ENCODE assay signal across 21 cellular contexts in genomic region chr10:75857269-75857846, GRCh38.
DNase-seq lines count a peak whose midpoint lies in the region; TF ChIP-seq lines count a peak whose summit lies in the region.
"Had no signal": no experiment of that assay in that cellular context is flagged by ENCODE, and none has a peak within 500 bp of the region (broad histone marks: within the 10 kb centered on the region; RNA-seq: fewer than 3 reads in every experiment).

No MANE protein-coding gene starts in this region.

- WGBS in suprapubic skin, result 76% methylated on average over 5 of the region's 5 CpGs

- H3K27me3 ChIP-seq in H7 (ENCODE audit: control insufficient read depth, insufficient read depth, low read length) (no peaks in the 10 kb centered on the region), osteoblast (ENCODE audit: insufficient read depth, low read length) (no peaks in the 10 kb centered on the region), suprapubic skin (no peaks in the 10 kb centered on the region)
- H3K27me3 ChIP-seq: SJCRH30 had no signal

- H4K20me1 ChIP-seq in osteoblast (ENCODE audit: insufficient read depth, low read length), result no peaks in the 10 kb centered on the region

- TF ChIP-seq EP300 in suprapubic skin (IDR thresholded peaks at IDR 0.05), result no peak

- H3K4me3 ChIP-seq in H7 (ENCODE audit: insufficient read depth, low read depth, low read length) (no peak overlapping the region), osteoblast (ENCODE audit: insufficient read depth, low read length) (no peak overlapping the region), suprapubic skin (no peak overlapping the region)
- H3K4me3 ChIP-seq: A549, GM23248, SJCRH30 had no signal

- in situ Hi-C loops in GM13977 (cut with MboI; ENCODE audit: low pct_unique_long_range_greater_than_20kb, low sequenced_read_pairs, unreplicated experiment), result no loop called here

- peak; percentile 42 for DNase-seq in H7
- peak; percentile 30 for DNase-seq in NCI-H526 treated with DMSO at 0.1 percent for 48 hours (lab: John Stamatoyannopoulos, UW)
- DNase-seq in iPS DF 19.7 (ENCODE audit: low read depth, low spot score), result peak; percentile 50
- peak; percentile 27 for DNase-seq in osteoblast (ENCODE audit: insufficient read length, low spot score, missing footprints)
- DNase-seq in NOMO-1 treated with dmso at 0.1 percent for 144 hours (lab: John Stamatoyannopoulos, UW; ENCODE audit: unreplicated experiment), result no peak
- DNase-seq in GM13977 (ENCODE audit: low spot score), result no peak
- no peak for DNase-seq in suprapubic skin (ENCODE audit: low spot score in 2 of 2)
- DNase-seq: EL; GM23248; KBM-7; MM.1S; NCI-H1048; NCI-H1417 treated with DMSO at 0.1 percent for 48 hours; NCI-H187; NCI-H446 treated with DMSO at 0.1 percent for 48 hours; NCI-H748 treated with DMSO at 0.1 percent for 48 hours; NK-92 treated with Interleukin-12 subunit alpha and Interleukin-12 subunit beta, amount 100 ng/mL, for 24 hours; OCI-M1; SJCRH30; T-helper 1 cell had no signal

- H3K36me3 ChIP-seq in H7 (replicated peaks; ENCODE audit: control insufficient read depth, insufficient read depth, low read length) (no peaks in the 10 kb centered on the region), osteoblast (ENCODE audit: insufficient read depth, low read length) (no peaks in the 10 kb centered on the region), suprapubic skin (no peaks in the 10 kb centered on the region)
- H3K36me3 ChIP-seq: SJCRH30 had no signal

- H3K79me2 ChIP-seq in osteoblast (ENCODE audit: insufficient read depth, low read length), result no peaks in the 10 kb centered on the region

- H3K4me1 ChIP-seq in osteoblast (ENCODE audit: insufficient read depth, low read length) (no peaks in the 10 kb centered on the region), suprapubic skin (no peaks in the 10 kb centered on the region)
- H3K4me1 ChIP-seq: A549, SJCRH30 had no signal

- H3K9me3 ChIP-seq in osteoblast (ENCODE audit: low read depth, low read length) (no peaks in the 10 kb centered on the region), suprapubic skin (no peaks in the 10 kb centered on the region)
- H3K9me3 ChIP-seq: A549, SJCRH30 had no signal

- H3K27ac ChIP-seq in osteoblast (ENCODE audit: low read depth, low read length) (no peak overlapping the region), suprapubic skin (no peak overlapping the region)
- H3K27ac ChIP-seq: A549, GM23248, SJCRH30 had no signal

- no peak for TF ChIP-seq CTCF in osteoblast (IDR thresholded peaks at IDR 0.05; ENCODE audit: extremely low read depth, low read depth, low read length)
- no peak for TF ChIP-seq CTCF in GM13977 (IDR thresholded peaks at IDR 0.05; ENCODE audit: extremely low read depth, insufficient read depth, missing control alignments)
- TF ChIP-seq CTCF in suprapubic skin (IDR thresholded peaks at IDR 0.05), result no peak

- H2AFZ ChIP-seq in osteoblast (ENCODE audit: low read length), result no peak overlapping the region
- H2AFZ ChIP-seq: GM23248 had no signal

- H3K4me2 ChIP-seq in osteoblast (ENCODE audit: insufficient read depth, low read length), result no peak overlapping the region
- H3K4me2 ChIP-seq: A549 had no signal

- no peak for TF ChIP-seq POLR2A in suprapubic skin (IDR thresholded peaks at IDR 0.05)

Comparison
In these comparisons a context has a peak if more than half of its experiments do, and no peak if none do; other contexts are left out.
1. DNase-seq: peak in H7 (single experiment), NCI-H526 treated with DMSO at 0.1 percent for 48 hours (single experiment), iPS DF 19.7 (single experiment) and osteoblast (single experiment); none in NOMO-1 treated with dmso at 0.1 percent for 144 hours (single experiment), GM13977 (single experiment) and suprapubic skin (0 of 2).